In genomic region chr4:129278868-129279267, GRCh38 we compare ENCODE assay signal across 30 cellular contexts.
A peak's percentile ranks its signal among the peaks of the same experiment; 100 is the strongest.
DNase-seq lines count a peak whose midpoint lies in the region; ATAC-seq and TF ChIP-seq lines count a peak whose summit lies in the region.
"Had no signal": no experiment of that assay in that cellular context is flagged by ENCODE, and none has a peak within 500 bp of the region (broad histone marks: within the 10 kb centered on the region; RNA-seq: fewer than 3 reads in every experiment).

No MANE protein-coding gene starts in this region.

- H3K4me3 ChIP-seq in upper lobe of right lung = no peak overlapping the region
- H3K4me3 ChIP-seq: A549; BLaER1 treated with 17β-estradiol and CSF1 and Interleukin-3, amounts not matched to agents 10 nM and 100 nM; GM12878; HAP-1; MG63; PC-9; SJCRH30 had no signal

- intact Hi-C loops in upper lobe of right lung (cut with DNase I) = no loop called here

- H3K27ac Mint-ChIP-seq in mesothelial cell of epicardium = no peak overlapping the region
- H3K27ac Mint-ChIP-seq: CD4-positive, alpha-beta T cell; HFFc6; T-cell had no signal

- H3K9me3 ChIP-seq in upper lobe of right lung = no peaks in the 10 kb centered on the region
- H3K9me3 ChIP-seq: A549; BLaER1 treated with 17β-estradiol and CSF1 and Interleukin-3, amounts not matched to agents 10 nM and 100 nM; Caco-2; HAP-1; MG63; SJCRH30 had no signal

- no peak for ATAC-seq in upper lobe of right lung
- ATAC-seq: A549, GM12878, Right ventricle myocardium inferior, T-cell had no signal

- no peaks in the 10 kb centered on the region for H3K27me3 ChIP-seq in upper lobe of right lung
- H3K27me3 ChIP-seq: BLaER1 treated with 17β-estradiol and CSF1 and Interleukin-3, amounts not matched to agents 10 nM and 100 nM; MG63; SJCRH30 had no signal

- no peak overlapping the region for H3K27ac ChIP-seq in upper lobe of right lung
- H3K27ac ChIP-seq: A549; BLaER1 treated with 17β-estradiol and CSF1 and Interleukin-3, amounts not matched to agents 10 nM and 100 nM; PC-9; SJCRH30 had no signal

- DNase-seq in COR-L47 (lab: John Stamatoyannopoulos, UW) = peak; percentile 3
- DNase-seq in NCI-H1092 treated with DMSO at 0.1 percent for 48 hours (lab: John Stamatoyannopoulos, UW) = peak; percentile 83
- peak; percentile 23 for DNase-seq in NCI-H2081 treated with DMSO at 0.1 percent for 48 hours (lab: John Stamatoyannopoulos, UW)
- DNase-seq in left kidney (ENCODE audit: low read depth, low spot score) = peak; percentile 10
- DNase-seq in mesothelial cell of epicardium (ENCODE audit: low spot score in 2 of 2, unreplicated experiment in 2 of 2) = no peak
- no peak for DNase-seq in COLO829 (ENCODE audit: low spot score)
- no peak for DNase-seq in upper lobe of right lung
- DNase-seq: AML-193; Caco-2; CD4-positive, alpha-beta T cell; DMS79; EL; GDM1; GOT3; HFFc6; KBM-7; MG63; NCI-H146; NCI-H1930; NCI-H2171; NCI-H748 treated with DMSO at 0.1 percent for 48 hours; NK-92 treated with Interleukin-12 subunit alpha and Interleukin-12 subunit beta, amount 100 ng/mL, for 24 hours; PC-9; SJCRH30; T-cell had no signal

- TF ChIP-seq CTCF in mesothelial cell of epicardium (IDR thresholded peaks at IDR 0.05; ENCODE audit: unreplicated experiment) (no peak), upper lobe of right lung (IDR thresholded peaks at IDR 0.05) (no peak)

- H3K36me3 ChIP-seq in upper lobe of right lung = no peaks in the 10 kb centered on the region
- H3K36me3 ChIP-seq: BLaER1 treated with 17β-estradiol and CSF1 and Interleukin-3, amounts not matched to agents 10 nM and 100 nM; HAP-1; MG63; SJCRH30 had no signal

- H3K9me3 Mint-ChIP-seq in mesothelial cell of epicardium = no peaks in the 10 kb centered on the region
- H3K9me3 Mint-ChIP-seq: CD4-positive, alpha-beta T cell; HFFc6; T-cell had no signal

- H3K4me3 Mint-ChIP-seq in mesothelial cell of epicardium = no peak overlapping the region
- H3K4me3 Mint-ChIP-seq: CD4-positive, alpha-beta T cell; HFFc6; T-cell had no signal

- H3K4me1 Mint-ChIP-seq in mesothelial cell of epicardium = no peaks in the 10 kb centered on the region
- H3K4me1 Mint-ChIP-seq: T-cell had no signal

- no peaks in the 10 kb centered on the region for H3K36me3 Mint-ChIP-seq in mesothelial cell of epicardium
- H3K36me3 Mint-ChIP-seq: T-cell had no signal

- H3K4me1 ChIP-seq in upper lobe of right lung = no peaks in the 10 kb centered on the region
- H3K4me1 ChIP-seq: A549, Caco-2, HAP-1, SJCRH30 had no signal

- peaks cover 26% of the 10 kb centered on the region for H3K27me3 Mint-ChIP-seq in mesothelial cell of epicardium (ENCODE audit: low read depth)

Comparison
In these comparisons a context has a peak if more than half of its experiments do, and no peak if none do; other contexts are left out.
1. DNase-seq: peak in COR-L47 (single experiment), NCI-H1092 treated with DMSO at 0.1 percent for 48 hours (single experiment), NCI-H2081 treated with DMSO at 0.1 percent for 48 hours (single experiment) and left kidney (single experiment); none in mesothelial cell of epicardium (0 of 2), COLO829 (single experiment) and upper lobe of right lung (single experiment).